Comparison of ENCODE assay signal across 17 cellular contexts in the genomic region with DNA sequence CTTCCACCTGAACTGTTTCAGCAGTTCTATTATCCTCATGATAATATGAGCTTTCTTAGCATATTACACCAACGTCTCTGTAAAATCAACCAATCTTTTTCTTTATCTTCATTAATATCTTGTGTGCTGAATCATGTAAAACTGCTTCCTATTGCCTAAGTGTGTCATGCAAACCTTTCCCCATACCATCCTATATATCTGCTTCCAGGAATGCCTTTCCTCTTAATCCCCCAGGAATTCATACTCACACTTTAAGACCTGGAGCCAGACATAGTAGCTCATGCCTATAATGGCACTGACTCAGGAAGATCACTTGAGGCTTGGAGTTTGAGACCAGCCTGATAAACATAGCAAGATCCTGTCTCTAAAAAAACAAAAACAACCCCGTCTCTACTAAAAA.
DNase-seq lines count a peak whose midpoint lies in the region; ATAC-seq lines count a peak whose summit lies in the region.
"Had no signal": no experiment of that assay in that cellular context is flagged by ENCODE, and none has a peak within 500 bp of the region (broad histone marks: within the 10 kb centered on the region; RNA-seq: fewer than 3 reads in every experiment).

No MANE protein-coding gene starts in this region.

- intact Hi-C loops in left colon (cut with DNase I, micrococcal nuclease) = no loop called here

- no peak overlapping the region for H3K4me3 ChIP-seq in skeletal muscle cell (ENCODE audit: low read depth, low read length)
- H3K4me3 ChIP-seq: BLaER1, esophagus squamous epithelium, hepatocyte, psoas muscle, spleen had no signal

- ATAC-seq in left colon = no peak
- ATAC-seq: psoas muscle had no signal

- peak; percentile 79 for DNase-seq in HS-5 (ENCODE audit: low read depth)
- peak; percentile 97 for DNase-seq in amniotic epithelial cell (ENCODE audit: low read depth)
- peak; percentile 43 for DNase-seq in fibroblast of peridontal ligament (ENCODE audit: extremely low read depth)
- DNase-seq in skeletal muscle cell (ENCODE audit: low read depth) = peak; percentile 83
- DNase-seq in left colon = no peak
- DNase-seq in NCI-H2107 (lab: John Stamatoyannopoulos, UW) = no peak
- no peak for DNase-seq in SW 1271 (lab: John Stamatoyannopoulos, UW)
- DNase-seq: activated naive CD4-positive, alpha-beta T cell treated with anti-CD3 and anti-CD28 coated beads, Interleukin-2, amount 50 U/mL, for 16 hours; activated T-cell treated with anti-CD3 and anti-CD28 coated beads for 4 hours; esophagus squamous epithelium; islet precursor cell; NCI-H2171; nephron progenitor cell; psoas muscle; spleen had no signal

Comparison
In these comparisons a context has a peak if more than half of its experiments do, and no peak if none do; other contexts are left out.
1. DNase-seq: peak in HS-5 (single experiment), amniotic epithelial cell (single experiment), fibroblast of peridontal ligament (single experiment) and skeletal muscle cell (single experiment); none in left colon (0 of 2), NCI-H2107 (single experiment) and SW 1271 (0 of 2).